27 cellular contexts compared by ENCODE assay signal in the genomic region with DNA sequence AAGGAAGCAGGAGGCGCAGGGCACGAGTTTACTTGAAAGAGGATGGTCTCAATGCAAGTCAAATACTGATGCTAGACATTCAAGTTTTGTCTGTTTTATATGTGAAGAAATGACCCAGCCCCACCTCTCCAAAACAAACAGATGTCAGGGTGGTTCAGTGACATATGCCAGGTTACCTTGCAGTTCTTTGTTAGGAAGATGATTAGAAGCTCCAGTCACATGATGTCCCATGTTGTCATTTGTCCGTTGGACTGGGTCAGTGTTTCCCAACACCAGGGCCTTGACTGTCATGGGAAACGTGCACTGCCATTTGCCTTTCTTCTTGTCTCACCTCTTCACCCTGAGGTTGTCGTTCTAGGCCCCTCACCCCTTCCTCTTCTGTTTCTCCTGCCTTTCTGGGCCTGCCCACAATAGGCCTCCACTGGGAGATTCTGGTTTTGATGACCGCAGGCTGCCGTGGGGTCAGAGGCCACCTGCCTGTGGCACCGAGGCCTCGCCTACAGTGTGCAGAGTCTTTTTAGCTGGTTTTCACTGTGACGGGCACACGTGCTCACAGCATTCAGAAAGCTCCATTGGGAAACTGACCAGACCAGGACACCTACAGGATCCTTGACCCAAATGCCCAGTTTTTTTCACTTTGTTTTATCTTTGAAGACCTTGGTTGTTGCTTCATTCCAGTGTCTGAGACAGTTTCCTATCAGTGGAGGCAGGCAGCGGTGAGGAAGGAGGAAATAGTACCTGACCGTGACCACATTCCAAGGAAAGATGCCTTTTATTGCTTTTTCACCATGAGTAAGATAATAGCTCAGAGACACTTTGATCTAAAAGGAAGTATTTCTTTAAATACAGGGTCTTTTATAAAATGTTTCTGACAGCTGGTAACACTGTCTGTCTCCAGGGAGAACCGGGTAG.
"Had no signal": no experiment of that assay in that cellular context is flagged by ENCODE, and none has a peak within 500 bp of the region (broad histone marks: within the 10 kb centered on the region; RNA-seq: fewer than 3 reads in every experiment).

No MANE protein-coding gene starts in this region.

- H3K27me3 ChIP-seq: esophagus muscularis mucosa, gastroesophageal sphincter, heart left ventricle, hepatocyte, ovary, sigmoid colon, testis, tibial artery had no signal

- H3K9me3 Mint-ChIP-seq: memory B cell; natural killer cell treated with Interleukin-12 subunit alpha and Interleukin-12 subunit beta and Interleukin-15 and Interleukin-18, amount 100 ng/mL, for 72 hours; stimulated activated memory B cell treated with anti-CD40 and anti-IgM and Interleukin-4, amounts not matched to agents 10 μg/mL and 1 μg/mL and 100 μg/mL, for 72 hours; type B pancreatic cell had no signal

- H3K4me3 ChIP-seq: coronary artery, esophagus muscularis mucosa, gastroesophageal sphincter, heart left ventricle, hepatocyte, lung, ovary, sigmoid colon, testis, tibial artery had no signal

- H3K4me2 ChIP-seq: hepatocyte had no signal

- H3K36me3 ChIP-seq: esophagus muscularis mucosa, gastroesophageal sphincter, heart left ventricle, ovary, sigmoid colon, tibial artery had no signal

- H3K27ac ChIP-seq: coronary artery, esophagus muscularis mucosa, foreskin keratinocyte, gastroesophageal sphincter, hepatocyte, ovary, sigmoid colon, testis, tibial artery had no signal

- H3K27ac Mint-ChIP-seq: natural killer cell treated with Interleukin-12 subunit alpha and Interleukin-12 subunit beta and Interleukin-15 and Interleukin-18, amount 100 ng/mL, for 72 hours; stimulated activated memory B cell treated with anti-CD40 and anti-IgM and Interleukin-4, amounts not matched to agents 10 μg/mL and 1 μg/mL and 100 μg/mL, for 72 hours; type B pancreatic cell had no signal

- H3K36me3 Mint-ChIP-seq: natural killer cell treated with Interleukin-12 subunit alpha and Interleukin-12 subunit beta and Interleukin-15 and Interleukin-18, amount 100 ng/mL, for 72 hours; type B pancreatic cell had no signal

- H3K27me3 Mint-ChIP-seq: memory B cell; naive B cell; stimulated activated memory B cell treated with anti-CD40 and anti-IgM and Interleukin-4, amounts not matched to agents 10 μg/mL and 1 μg/mL and 100 μg/mL, for 72 hours; type B pancreatic cell had no signal

- H3K4me3 Mint-ChIP-seq: memory B cell; naive B cell; natural killer cell treated with Interleukin-12 subunit alpha and Interleukin-12 subunit beta and Interleukin-15 and Interleukin-18, amount 100 ng/mL, for 72 hours; stimulated activated memory B cell treated with anti-CD40 and anti-IgM and Interleukin-4, amounts not matched to agents 10 μg/mL and 1 μg/mL and 100 μg/mL, for 72 hours; type B pancreatic cell had no signal

- H2AFZ ChIP-seq: hepatocyte had no signal

- DNase-seq: dermis blood vessel endothelial cell; effector memory CD4-positive, alpha-beta T cell; foreskin keratinocyte; heart left ventricle; kidney; left cardiac atrium; naive B cell; occipital lobe; ovary; posterior cingulate gyrus; retina; sigmoid colon; stimulated activated CD4-positive, alpha-beta T cell treated with anti-CD3 and anti-CD28 coated beads, Interleukin-2, amount 100 ng/mL, for 24 hours; stimulated activated CD4-positive, alpha-beta T cell treated with anti-CD3 and anti-CD28 coated beads, Interleukin-4, amount 100 ng/mL, for 4 hours; stimulated activated naive CD8-positive, alpha-beta T cell treated with anti-CD3 and anti-CD28 coated beads, Interleukin-15, Interleukin-2, amounts not matched to agents 100 U/mL and 50 U/mL, for 24 hours; substantia nigra; testis; tibial artery had no signal

- H3K9me3 ChIP-seq: esophagus muscularis mucosa, gastroesophageal sphincter, heart left ventricle, ovary, sigmoid colon, testis, tibial artery had no signal

- H3K4me1 ChIP-seq: foreskin keratinocyte, gastroesophageal sphincter, testis had no signal

- ATAC-seq: foreskin keratinocyte; gastroesophageal sphincter; heart left ventricle; left cardiac atrium; natural killer cell treated with Interleukin-12 subunit alpha and Interleukin-12 subunit beta and Interleukin-15 and Interleukin-18, amount 100 ng/mL, for 72 hours; stimulated activated memory B cell treated with anti-CD40 and anti-IgM and Interleukin-4, amounts not matched to agents 10 μg/mL and 1 μg/mL and 100 μg/mL, for 72 hours; stimulated activated naive CD8-positive, alpha-beta T cell treated with anti-CD3 and anti-CD28 coated beads, Interleukin-15, Interleukin-2, amounts not matched to agents 100 U/mL and 50 U/mL, for 24 hours had no signal
